ENCODE assay signal across 24 cellular contexts in the genomic region with DNA sequence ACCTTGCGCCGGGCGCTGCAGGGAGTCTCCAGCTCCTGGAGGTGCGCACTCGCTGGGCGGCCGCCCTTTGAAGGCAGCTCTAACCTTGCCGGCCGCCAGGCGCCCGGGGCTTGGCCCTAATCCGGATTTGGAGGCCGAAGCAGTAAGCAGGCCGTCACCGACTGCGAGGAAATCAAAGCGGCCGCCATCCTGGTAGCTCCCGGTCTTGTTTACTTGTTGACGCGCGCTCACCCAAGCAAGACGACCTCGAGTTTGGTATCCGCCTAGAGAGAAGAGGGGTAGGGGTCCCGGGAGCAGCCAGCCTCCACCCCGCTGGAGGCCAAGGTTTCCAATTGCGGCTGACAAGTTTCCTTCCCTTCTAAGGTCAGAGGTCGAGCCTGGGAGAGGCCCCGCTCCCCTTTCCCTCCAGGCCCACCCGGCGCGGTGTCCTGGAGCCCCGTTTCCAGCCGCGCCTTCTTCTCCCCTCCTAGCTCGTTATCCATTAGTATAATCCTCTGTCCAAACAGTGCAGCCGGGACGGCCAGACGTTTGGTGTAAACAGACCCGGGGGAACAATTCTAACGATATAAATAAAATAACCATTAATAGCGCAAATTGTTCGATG. TPM values are rescaled to one million over a fixed set of nuclear protein-coding genes. Genes with fewer than 3 reads are reported as not detected.
DNase-seq lines count a peak whose midpoint lies in the region; ATAC-seq and TF ChIP-seq lines count a peak whose summit lies in the region.
"Had no signal": no experiment of that assay in that cellular context is flagged by ENCODE, and none has a peak within 500 bp of the region (broad histone marks: within the 10 kb centered on the region; RNA-seq: fewer than 3 reads in every experiment).

No MANE protein-coding gene starts in this region.

- H3K27ac Mint-ChIP-seq in neural progenitor cell = no peak overlapping the region
- H3K27ac Mint-ChIP-seq: CD8-positive, alpha-beta T cell; stimulated activated memory B cell treated with anti-CD40 and anti-IgM and Interleukin-4, amounts not matched to agents 10 μg/mL and 1 μg/mL and 100 μg/mL, for 72 hours had no signal

- 6 to 7% methylated on average over 3 to 13 of the region's 44 CpGs for WGBS in gastroesophageal sphincter (ENCODE audit: low coverage in 1 of 2), 2 donors

- DNase-seq in DMS53 (lab: John Stamatoyannopoulos, UW) = peak; percentile 73
- DNase-seq in DMS53 treated with DMSO at 0.1 percent for 48 hours (lab: John Stamatoyannopoulos, UW; ENCODE audit: unreplicated experiment) = no peak
- DNase-seq in neural progenitor cell (ENCODE audit: low spot score) = peak; percentile 91
- no peak for DNase-seq in DMS79 (lab: John Stamatoyannopoulos, UW)
- DNase-seq in dedifferentiated amniotic fluid mesenchymal stem cell (ENCODE audit: extremely low spot score) = no peak
- no peak for DNase-seq in SHP77 treated with DMSO at 0.1 percent for 48 hours (lab: John Stamatoyannopoulos, UW)
- DNase-seq: activated CD4-positive, alpha-beta T cell treated with anti-CD3 and anti-CD28 coated beads, Interleukin-2, amount 50 U/mL, for 4 hours; activated naive CD4-positive, alpha-beta T cell; amniotic stem cell; CD8-positive, alpha-beta T cell; dermis blood vessel endothelial cell; left ventricle myocardium inferior; NCI-H1092 treated with DMSO at 0.1 percent for 48 hours; NCI-H2081; NCI-H446; NK-92 treated with Interleukin-12 subunit alpha and Interleukin-12 subunit beta, amount 100 ng/mL, for 24 hours; thyroid gland had no signal

- TF ChIP-seq POLR2A in gastroesophageal sphincter (IDR thresholded peaks at IDR 0.05) = no peak

- peaks cover 74% of the 10 kb centered on the region for H4K20me1 ChIP-seq in neural progenitor cell (ENCODE audit: low read depth)

- H3K36me3 Mint-ChIP-seq in neural progenitor cell = no peaks in the 10 kb centered on the region
- H3K36me3 Mint-ChIP-seq: CD8-positive, alpha-beta T cell had no signal

- H3K36me3 ChIP-seq in neural progenitor cell = no peaks in the 10 kb centered on the region
- no peaks in the 10 kb centered on the region for H3K36me3 ChIP-seq in gastroesophageal sphincter
- H3K36me3 ChIP-seq: left ventricle myocardium inferior, thyroid gland had no signal

- H3K9ac ChIP-seq in neural progenitor cell = no peak overlapping the region

- TF ChIP-seq CTCF in neural progenitor cell (IDR thresholded peaks at IDR 0.05) (no peak), gastroesophageal sphincter (IDR thresholded peaks at IDR 0.05) (no peak)

- no peak overlapping the region for H2AFZ ChIP-seq in neural progenitor cell (replicated peaks)

- no peak overlapping the region for H3K4me3 Mint-ChIP-seq in neural progenitor cell
- H3K4me3 Mint-ChIP-seq: CD8-positive, alpha-beta T cell; stimulated activated memory B cell treated with anti-CD40 and anti-IgM and Interleukin-4, amounts not matched to agents 10 μg/mL and 1 μg/mL and 100 μg/mL, for 72 hours had no signal

- H3K4me3 ChIP-seq in iPS-18c (ENCODE audit: insufficient read depth, low read depth, low read length) = peak overlapping the region; percentile 26; the same call in 1 of the 2 replicates
- peak overlapping the region; percentile 16 for H3K4me3 ChIP-seq in neural progenitor cell
- no peak overlapping the region for H3K4me3 ChIP-seq in gastroesophageal sphincter
- H3K4me3 ChIP-seq: left ventricle myocardium inferior, thyroid gland had no signal

- H3K27me3 ChIP-seq in neural progenitor cell = peaks cover 100% of the 10 kb centered on the region
- H3K27me3 ChIP-seq in gastroesophageal sphincter = peaks cover 98% of the 10 kb centered on the region

- no peak for TF ChIP-seq EP300 in gastroesophageal sphincter (IDR thresholded peaks at IDR 0.05)

- H3K27ac ChIP-seq in neural progenitor cell (no peak overlapping the region), gastroesophageal sphincter (no peak overlapping the region)
- H3K27ac ChIP-seq: 22Rv1, epithelial cell of prostate, left ventricle myocardium inferior, thyroid gland had no signal

- H3K4me1 ChIP-seq in neural progenitor cell (peaks cover 36% of the 10 kb centered on the region), gastroesophageal sphincter (peaks cover 0 to 38% (median 8%) of the 10 kb centered on the region in 3 donors)

- ATAC-seq in gastroesophageal sphincter = no peak
- ATAC-seq: CD8-positive, alpha-beta T cell; sciatic nerve; stimulated activated memory B cell treated with anti-CD40 and anti-IgM and Interleukin-4, amounts not matched to agents 10 μg/mL and 1 μg/mL and 100 μg/mL, for 72 hours had no signal

- H3F3A ChIP-seq in neural progenitor cell (ENCODE audit: low read depth) = peaks cover 43% of the 10 kb centered on the region

- H3K9me3 ChIP-seq in iPS-18c (ENCODE audit: control insufficient read depth, insufficient read depth, low read length) (no peaks in the 10 kb centered on the region), neural progenitor cell (ENCODE audit: low read depth) (no peaks in the 10 kb centered on the region), gastroesophageal sphincter (no peaks in the 10 kb centered on the region)
- H3K9me3 ChIP-seq: left ventricle myocardium inferior, thyroid gland had no signal

- H3K4me1 Mint-ChIP-seq in neural progenitor cell = peaks cover 27% of the 10 kb centered on the region

- peaks cover 3% of the 10 kb centered on the region for H3K9me3 Mint-ChIP-seq in neural progenitor cell
- H3K9me3 Mint-ChIP-seq: CD8-positive, alpha-beta T cell had no signal

- peak overlapping the region; percentile 64 for H3K4me2 ChIP-seq in neural progenitor cell

- peaks cover 90% of the 10 kb centered on the region for H3K27me3 Mint-ChIP-seq in neural progenitor cell (ENCODE audit: insufficient read depth, low read depth)

- H3K79me2 ChIP-seq in neural progenitor cell (ENCODE audit: low read depth) = no peaks in the 10 kb centered on the region

RNA-seq across cellular contexts. Expression of a gene that starts 11.2 kb away (rescaled TPM):
- total RNA-seq in neural progenitor cell (ENCODE audit: low replicate concordance) (not detected in 2 replicates), gastroesophageal sphincter (under 1 TPM in 1 of 4 donors, not detected in 3; 0.54 TPM)
- total RNA-seq: CD8-positive, alpha-beta T cell; dermis blood vessel endothelial cell; fibroblast of villous mesenchyme; left ventricle myocardium inferior; sciatic nerve had no signal

Comparison
In these comparisons a context has a peak if more than half of its experiments do, and no peak if none do; other contexts are left out.
1. DNase-seq: peak in DMS53 (single experiment) and neural progenitor cell (single experiment); none in DMS53 treated with DMSO at 0.1 percent for 48 hours (single experiment), DMS79 (single experiment), dedifferentiated amniotic fluid mesenchymal stem cell (single experiment) and SHP77 treated with DMSO at 0.1 percent for 48 hours (single experiment).
2. H3K4me3 ChIP-seq: peak in iPS-18c (single experiment) and neural progenitor cell (single experiment); none in gastroesophageal sphincter (0 of 2).